1 cellular context compared by ENCODE assay signal in the genomic region with DNA sequence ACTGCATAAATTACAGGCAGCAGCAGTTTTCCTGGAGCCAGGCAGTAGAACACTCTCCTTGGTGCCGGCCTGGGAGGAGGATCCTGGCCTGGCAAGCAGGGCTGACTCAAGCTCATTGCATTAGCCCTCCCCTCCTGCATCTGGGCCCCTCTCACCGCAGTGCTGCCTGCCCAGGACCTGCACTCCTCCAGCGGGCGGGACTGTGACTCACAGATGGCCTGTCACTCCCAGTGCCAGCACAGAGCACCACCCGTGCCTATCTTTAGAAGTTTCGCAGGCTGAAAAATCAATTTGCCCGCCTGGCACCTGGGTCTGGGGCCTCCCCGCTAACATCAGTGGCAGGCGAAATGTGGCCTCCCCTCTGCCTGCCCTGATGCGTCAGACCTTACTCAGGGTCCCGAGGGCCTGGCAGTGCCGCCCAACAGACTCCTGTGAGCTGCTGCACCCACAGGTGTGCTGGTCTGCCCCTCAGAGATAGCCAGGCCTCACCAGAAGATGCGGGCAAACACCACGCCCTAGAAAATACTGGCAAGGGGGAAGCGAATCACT.
TF ChIP-seq lines count a peak whose summit lies in the region.

No MANE protein-coding gene starts in this region.

TF ChIP-seq in HEK293, 187 proteins besides CTCF, POLR2A, EP300 and RAD21 (continued from another document):
- TF ChIP-seq, protein P1, sequence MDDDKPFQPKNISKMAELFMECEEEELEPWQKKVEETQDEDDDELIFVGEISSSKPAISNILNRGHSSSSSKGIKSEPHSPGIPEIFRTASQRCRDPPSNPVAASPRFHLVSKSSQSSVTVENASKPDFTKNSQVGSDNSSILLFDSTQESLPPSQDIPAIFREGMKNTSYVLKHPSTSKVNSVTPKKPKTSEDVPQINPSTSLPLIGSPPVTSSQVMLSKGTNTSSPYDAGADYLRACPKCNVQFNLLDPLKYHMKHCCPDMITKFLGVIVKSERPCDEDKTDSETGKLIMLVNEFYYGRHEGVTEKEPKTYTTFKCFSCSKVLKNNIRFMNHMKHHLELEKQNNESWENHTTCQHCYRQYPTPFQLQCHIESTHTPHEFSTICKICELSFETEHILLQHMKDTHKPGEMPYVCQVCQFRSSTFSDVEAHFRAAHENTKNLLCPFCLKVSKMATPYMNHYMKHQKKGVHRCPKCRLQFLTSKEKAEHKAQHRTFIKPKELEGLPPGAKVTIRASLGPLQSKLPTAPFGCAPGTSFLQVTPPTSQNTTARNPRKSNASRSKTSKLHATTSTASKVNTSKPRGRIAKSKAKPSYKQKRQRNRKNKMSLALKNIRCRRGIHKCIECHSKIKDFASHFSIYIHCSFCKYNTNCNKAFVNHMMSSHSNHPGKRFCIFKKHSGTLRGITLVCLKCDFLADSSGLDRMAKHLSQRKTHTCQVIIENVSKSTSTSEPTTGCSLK (tag by site-specific recombination; IDR thresholded peaks at IDR 0.05), result no peak
